Comparison of ENCODE assay signal across 9 cellular contexts in the genomic region with DNA sequence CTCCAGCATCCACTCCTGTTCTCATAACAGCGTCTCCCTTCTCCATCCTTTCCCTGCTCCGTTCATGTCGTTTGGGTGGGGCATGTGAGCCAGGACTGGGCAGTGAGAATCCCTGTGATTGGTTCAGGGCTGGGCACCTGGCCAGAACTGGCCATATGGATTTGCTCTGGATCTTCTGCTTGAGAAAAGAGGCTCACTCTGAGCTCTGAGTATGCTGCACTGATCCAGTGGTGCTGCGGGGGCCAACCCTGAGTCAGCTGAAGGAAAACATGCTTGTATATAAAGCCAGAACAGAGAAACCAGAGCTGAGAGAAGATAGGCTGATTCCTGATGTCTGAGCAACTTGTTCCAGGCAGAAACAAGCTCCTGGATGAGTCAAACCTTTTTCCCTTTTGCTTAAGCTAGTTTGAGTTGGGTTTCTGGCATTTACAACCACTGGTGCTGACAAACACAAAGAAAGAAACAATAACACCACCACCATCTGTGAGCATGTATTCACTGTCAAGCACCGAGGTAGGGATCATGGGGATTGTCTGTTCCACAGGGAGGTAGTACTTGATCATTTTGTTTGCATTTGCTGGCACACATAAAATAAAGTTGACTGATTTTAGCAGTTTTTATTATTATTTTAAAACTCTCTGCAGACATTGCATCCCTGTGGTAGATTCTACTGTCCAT. TPM values are rescaled to one million over a fixed set of nuclear protein-coding genes. Genes with fewer than 3 reads are reported as not detected.
DNase-seq lines count a peak whose midpoint lies in the region; ATAC-seq and TF ChIP-seq lines count a peak whose summit lies in the region.
"Had no signal": no experiment of that assay in that cellular context is flagged by ENCODE, and none has a peak within 500 bp of the region (broad histone marks: within the 10 kb centered on the region; RNA-seq: fewer than 3 reads in every experiment).

No MANE protein-coding gene starts in this region.

- no peaks in the 10 kb centered on the region for H3K36me3 ChIP-seq in left lung

- no peak for TF ChIP-seq CTCF in AG09319 (IDR thresholded peaks at IDR 0.05; ENCODE audit: low read depth, low read length)
- TF ChIP-seq CTCF in astrocyte of the spinal cord (IDR thresholded peaks at IDR 0.05; ENCODE audit: low read depth, low read length): no peak
- no peak for TF ChIP-seq CTCF in left lung (IDR thresholded peaks at IDR 0.05)

- in situ Hi-C loops in astrocyte of the spinal cord (cut with HindIII; ENCODE audit: low sequenced_read_pairs): no loop called here

- no peak overlapping the region for H3K4me3 ChIP-seq in astrocyte of the spinal cord (ENCODE audit: low read depth, low read length)
- H3K4me3 ChIP-seq in left lung: no peak overlapping the region

- H3K27ac ChIP-seq in left lung: peak overlapping the region in 1 of 2 donors; percentile 10

- H3K9me3 ChIP-seq in left lung: no peaks in the 10 kb centered on the region

- ATAC-seq in left lung (peak; percentile 84), HG03469 (IDR thresholded peaks at IDR 0.05; ENCODE audit: unreplicated experiment) (no peak), HG02798 (IDR thresholded peaks at IDR 0.05; ENCODE audit: poor library complexity, unreplicated experiment) (no peak)

- H3K27me3 ChIP-seq in left lung: no peaks in the 10 kb centered on the region

- intact Hi-C loops in left lung (cut with DNase I): no loop called here

- peaks cover 0 to 33% of the 10 kb centered on the region in 2 donors for H3K4me1 ChIP-seq in left lung

- DNase-seq in AG09319 (ENCODE audit: extremely low read depth, low read depth) (peak; percentile 91), HS-5 (ENCODE audit: low read depth) (peak; percentile 87), astrocyte of the spinal cord (ENCODE audit: low read depth, low spot score) (peak; percentile 90), left lung (peak; percentile 45 to 55), NCI-H1436 treated with DMSO at 0.1 percent for 48 hours (lab: John Stamatoyannopoulos, UW) (no peak), DMS79 (lab: John Stamatoyannopoulos, UW) (no peak)

RNA-seq across cellular contexts. Expression of gene HPD, which starts 14.0 kb away (rescaled TPM):
- total RNA-seq in left lung: 1 to 10 TPM in 1 of 2 donors, under 1 TPM in 1; 0.85 to 2.1 TPM
- total RNA-seq: activated T-helper 1 cell treated with anti-CD3 and anti-CD28 coated beads, Interleukin-12 subunit alpha, Interleukin-12 subunit beta, Interleukin-2, Interleukin-4 antibody, amounts not matched to agents 30 ng/mL and 10 ng/mL and 1 ng/mL, durations not matched to agents 14 hours and 24 hours and 36 hours had no signal

RNA-seq across cellular contexts. Expression of gene PSMD9, which starts 15.9 kb away (rescaled TPM):
- 10 to 100 TPM; 39.3 to 53.8 TPM for total RNA-seq in left lung

RNA-seq across cellular contexts. Expression of gene CFAP251, which starts 45.7 kb away (rescaled TPM):
- total RNA-seq in left lung: 1 to 10 TPM; 5.2 to 8.4 TPM

Comparison
In these comparisons a context has a peak if more than half of its experiments do, and no peak if none do; other contexts are left out.
1. DNase-seq: peak in AG09319 (single experiment), HS-5 (single experiment), astrocyte of the spinal cord (single experiment) and left lung (2 of 2); none in NCI-H1436 treated with DMSO at 0.1 percent for 48 hours (single experiment) and DMS79 (single experiment).